11 cellular contexts compared by ENCODE assay signal in genomic region chr2:24825883-24826800, GRCh38. TPM values are rescaled to one million over a fixed set of nuclear protein-coding genes. Genes with fewer than 3 reads are reported as not detected.
DNase-seq lines count a peak whose midpoint lies in the region; ATAC-seq, FAIRE-seq and TF ChIP-seq lines count a peak whose summit lies in the region.
"Had no signal": no experiment of that assay in that cellular context is flagged by ENCODE, and none has a peak within 500 bp of the region (broad histone marks: within the 10 kb centered on the region; RNA-seq: fewer than 3 reads in every experiment).

No MANE protein-coding gene starts in this region.

- H3K79me2 ChIP-seq in GM23338 (replicated peaks; ENCODE audit: insufficient read depth) (no peaks in the 10 kb centered on the region), HepG2 (ENCODE audit: insufficient read depth, low read length) (no peaks in the 10 kb centered on the region)

- FAIRE-seq in HepG2 (lab: Jason Lieb, UNC) = no peak

- H3K36me3 Mint-ChIP-seq in GM23338 (ENCODE audit: low read depth) = peaks cover 65% of the 10 kb centered on the region
- H3K36me3 Mint-ChIP-seq in activated naive CD8-positive, alpha-beta T cell = peaks cover 4% of the 10 kb centered on the region

- no peaks in the 10 kb centered on the region for H3K9me3 ChIP-seq in HepG2 (ENCODE audit: low read length)
- H3K9me3 ChIP-seq: upper lobe of left lung had no signal

- no peak overlapping the region for H2AFZ ChIP-seq in GM23338
- no peak overlapping the region for H2AFZ ChIP-seq in HepG2 (ENCODE audit: low read length)

- in situ Hi-C loops in HepG2 (cut with HindIII; ENCODE audit: extremely low pct_ligation_motif_present, low pct_unique_long_range_greater_than_20kb) = loop anchor here (5.0 kb wide), 2 partner anchors 214 to 424 kb away; no protein-coding TSS in a partner anchor

- no peak overlapping the region for H3K9ac ChIP-seq in HepG2 (ENCODE audit: insufficient read depth, low read depth, low read length)

- H3K4me2 ChIP-seq in GM23338 = no peak overlapping the region
- H3K4me2 ChIP-seq in HepG2 (ENCODE audit: low read depth, low read length) = no peak overlapping the region

- intact Hi-C loops in HepG2 (cut with micrococcal nuclease; ENCODE audit: unreplicated experiment) = no loop called here

- peaks cover 8% of the 10 kb centered on the region; the same call in 1 of the 2 replicates for H4K20me1 ChIP-seq in GM23338 (replicated peaks; ENCODE audit: insufficient read depth)
- H4K20me1 ChIP-seq in HepG2 (ENCODE audit: insufficient read depth, low read length) = no peaks in the 10 kb centered on the region

- POLR2A ChIA-PET in HepG2 (lab: Yijun Ruan, JAX) = interaction anchor here (0.5 kb wide), 1 partner anchor 405 kb away, joined by 3 read pairs; no protein-coding TSS in a partner anchor

- H3K4me1 ChIP-seq in GM23338 (ENCODE audit: insufficient read depth) = peaks cover 18% of the 10 kb centered on the region
- H3K4me1 ChIP-seq in HepG2 (ENCODE audit: insufficient read depth, low read length) = peaks cover 16% of the 10 kb centered on the region

- no peaks in the 10 kb centered on the region; the same call in 1 of the 2 replicates for H3K9me2 ChIP-seq in GM23338 (ENCODE audit: insufficient read depth)

- no peak for TF ChIP-seq RAD21 in HepG2 (CRISPR knock-in tag; IDR thresholded peaks at IDR 0.05)

- 98% methylated on average over 15 of the region's 16 CpGs for WGBS in HepG2 (ENCODE audit: low lambda C conversion rate)

- TF ChIP-seq POLR2A in HepG2 (IDR thresholded peaks at IDR 0.05; ENCODE audit: insufficient read depth in 1 of 2, low read depth in 2 of 2, low read length in 2 of 2) = no peak

- peaks cover 48% of the 10 kb centered on the region for H3K4me1 Mint-ChIP-seq in GM23338
- H3K4me1 Mint-ChIP-seq in activated naive CD8-positive, alpha-beta T cell (ENCODE audit: low read depth) = peaks cover 3% of the 10 kb centered on the region

- H3K27ac ChIP-seq in C4-2B = peak overlapping the region; percentile 63
- H3K27ac ChIP-seq in GM23338 (ENCODE audit: low read depth) = no peak overlapping the region
- H3K27ac ChIP-seq in HepG2 (ENCODE audit: extremely low read length, insufficient read depth, low read length) = no peak overlapping the region
- H3K27ac ChIP-seq: upper lobe of left lung had no signal

- no peaks in the 10 kb centered on the region for H3K27me3 ChIP-seq in GM23338 (ENCODE audit: insufficient read depth)
- peaks cover 0 to 6% of the 10 kb centered on the region in 2 experiments; a peak in 2 of 5 replicates for H3K27me3 ChIP-seq in HepG2 (ENCODE audit: control insufficient read depth in 1 of 2, insufficient read depth in 2 of 2, low read length in 2 of 2)
- H3K27me3 ChIP-seq: upper lobe of left lung had no signal

- H3K27ac Mint-ChIP-seq in GM23338 = no peak overlapping the region
- H3K27ac Mint-ChIP-seq in activated naive CD8-positive, alpha-beta T cell = peak overlapping the region; percentile 1

- peaks cover 11% of the 10 kb centered on the region; the same call in 1 of the 2 replicates for H3F3A ChIP-seq in GM23338 (replicated peaks; ENCODE audit: low read depth)

- TF ChIP-seq CTCF in C4-2B (conservative IDR thresholded peaks at IDR 0.05) (no peak), GM23338 (conservative IDR thresholded peaks at IDR 0.05; ENCODE audit: low read depth in 2 of 2) (peak in 1 of 2 experiments; percentile 23; a peak in 2 of 4 replicates), HepG2 (CRISPR knock-in tag; IDR thresholded peaks at IDR 0.05) (no peak)

- peaks cover 33% of the 10 kb centered on the region for H3K27me3 Mint-ChIP-seq in GM23338 (ENCODE audit: insufficient read depth, low read depth, poor library complexity)
- no peaks in the 10 kb centered on the region for H3K27me3 Mint-ChIP-seq in activated naive CD8-positive, alpha-beta T cell

- no peaks in the 10 kb centered on the region for H3K9me3 Mint-ChIP-seq in GM23338
- no peaks in the 10 kb centered on the region for H3K9me3 Mint-ChIP-seq in activated naive CD8-positive, alpha-beta T cell (ENCODE audit: low read depth)

- TF ChIP-seq EP300 in HepG2 (IDR thresholded peaks at IDR 0.05; ENCODE audit: low read depth in 2 of 2, low read length in 2 of 2) = no peak
- TF ChIP-seq EP300 in HepG2 (CRISPR knock-in tag; IDR thresholded peaks at IDR 0.05; ENCODE audit: borderline replicate concordance) = no peak

- no TSS peak for BruUV-seq in HepG2 (replicated peaks; lab: Mats Ljungman, UMichigan)

- H3K36me3 ChIP-seq in GM23338 (ENCODE audit: insufficient read depth) = peaks cover 5% of the 10 kb centered on the region; the same call in 1 of the 2 replicates
- H3K36me3 ChIP-seq in HepG2 (replicated peaks in 1 of 2; ENCODE audit: control insufficient read depth in 1 of 2, insufficient read depth in 2 of 2, low read length in 2 of 2) = peaks cover 1 to 3% of the 10 kb centered on the region in 2 experiments; a peak in 3 of 5 replicates

- CTCF ChIA-PET in HepG2 (lab: Yijun Ruan, JAX; ENCODE audit: low intra/inter-chr PET ratio, low total read pairs) = interaction anchor here (2.5 to 3.5 kb wide), 2 partner anchors 404 to 416 kb away, joined by 16 to 43 read pairs; no protein-coding TSS in a partner anchor

- H3K4me3 ChIP-seq in GM23338 (no peak overlapping the region), HepG2 (replicated peaks in 1 of 3; ENCODE audit: insufficient read depth in 1 of 3, low read depth in 2 of 3, low read length in 3 of 3) (no peak overlapping the region)
- H3K4me3 ChIP-seq: upper lobe of left lung had no signal

- DNase-seq in GM23338 (ENCODE audit: low spot score) (peak; percentile 57), HepG2 (ENCODE audit: low spot score) (no peak), SHP77 treated with DMSO at 0.1 percent for 48 hours (lab: John Stamatoyannopoulos, UW) (no peak)
- no peak for DNase-seq in stimulated activated CD4-positive, alpha-beta T cell treated with anti-CD3 and anti-CD28 coated beads, Interleukin-1b, Interleukin-23, amount 100 ng/mL, for 48 hours
- no peak for DNase-seq in NK-92 treated with Interleukin-12 subunit alpha and Interleukin-12 subunit beta, amount 100 ng/mL, for 24 hours (lab: John Stamatoyannopoulos, UW)
- DNase-seq: NCI-H1436; stimulated activated CD4-positive, alpha-beta T cell treated with anti-CD3 and anti-CD28 coated beads, Interleukin-4, amount 100 ng/mL, for 1 hour; upper lobe of left lung had no signal

- no peak overlapping the region for H3K4me3 Mint-ChIP-seq in GM23338
- H3K4me3 Mint-ChIP-seq in activated naive CD8-positive, alpha-beta T cell = no peak overlapping the region

- ATAC-seq in GM23338 = peak; percentile 2
- no peak for ATAC-seq in HepG2
- ATAC-seq in GM21423 (IDR thresholded peaks at IDR 0.05; ENCODE audit: unreplicated experiment) = no peak

RNA-seq across cellular contexts. Expression of gene CENPO, which starts 32.9 kb away (rescaled TPM):
- 44.7 and 44.8 TPM in 2 replicates for total RNA-seq in GM23338 (2014; rRNA removed; shearing (Covaris generic))
- 27.0 and 27.1 TPM in 2 replicates for polyA plus RNA-seq in GM23338 (2016; fragmentation: Nextera tagmentation; extraction: Ambion mirVana)
- total RNA-seq in HepG2 (2016; rRNA removed; fragmentation: Illumina TruSeq; extraction: Trizol) = 35.5 and 41.4 TPM in 2 replicates
- 8.3 and 11.5 TPM in 2 replicates for total RNA-seq in HepG2 (2016; cell fraction: cytosol; rRNA removed; fragmentation: Illumina TruSeq; extraction: Trizol; ENCODE audit: low read depth)
- total RNA-seq in HepG2 (2016; cell fraction: insoluble cytoplasmic fraction; rRNA removed; fragmentation: Illumina TruSeq; extraction: Trizol) = 35.8 and 39.7 TPM in 2 replicates
- total RNA-seq in HepG2 (2016; cell fraction: membrane; rRNA removed; fragmentation: Illumina TruSeq; extraction: Trizol) = 17.2 and 19.2 TPM in 2 replicates
- total RNA-seq in HepG2 (2016; cell fraction: nucleus; rRNA removed; fragmentation: Illumina TruSeq; extraction: Trizol) = 37.7 and 41.8 TPM in 2 replicates
- 15.0 and 19.7 TPM in 2 replicates for polyA plus RNA-seq in HepG2 (2011; rRNA removed)
- 11.4 and 14.1 TPM in 2 replicates for polyA plus RNA-seq in HepG2 (2011; cell fraction: cytosol; rRNA removed)
- polyA plus RNA-seq in HepG2 (2011; cell fraction: nucleus; rRNA removed) = 21.1 and 29.9 TPM in 2 replicates
- polyA plus RNA-seq in HepG2 (2012) = 7.0 and 12.0 TPM in 2 replicates
- 4.1 and 8.1 TPM in 2 replicates for polyA plus RNA-seq in HepG2 (2016; cell fraction: cytosol; fragmentation: Illumina TruSeq; extraction: Trizol; ENCODE audit: low read depth)
- 36.7 and 40.3 TPM in 2 replicates for polyA plus RNA-seq in HepG2 (2016; cell fraction: insoluble cytoplasmic fraction; fragmentation: Illumina TruSeq; extraction: Trizol; ENCODE audit: low read depth)
- polyA plus RNA-seq in HepG2 (2016; cell fraction: membrane; fragmentation: Illumina TruSeq; extraction: Trizol; ENCODE audit: low read depth) = 11.8 and 13.7 TPM in 2 replicates
- 53.5 and 60.4 TPM in 2 replicates for polyA plus RNA-seq in HepG2 (2016; cell fraction: nucleus; fragmentation: Illumina TruSeq; extraction: Trizol; ENCODE audit: insufficient read depth, low read depth)
- 43.4 and 73.1 TPM in 2 replicates for polyA minus RNA-seq in HepG2 (2011; rRNA and poly(A)+ RNA removed; ENCODE audit: low replicate concordance)
- 7.8 and 14.2 TPM in 2 replicates for polyA minus RNA-seq in HepG2 (2011; cell fraction: cytosol; rRNA and poly(A)+ RNA removed)
- polyA minus RNA-seq in HepG2 (2011; cell fraction: nucleus; rRNA and poly(A)+ RNA removed) = 38.0 and 52.5 TPM in 2 replicates

RNA-seq across cellular contexts. Expression of gene PTRHD1, which starts 33.0 kb away (rescaled TPM):
- total RNA-seq in GM23338 (2014; rRNA removed; shearing (Covaris generic)) = 27.1 and 46.9 TPM in 2 replicates
- polyA plus RNA-seq in GM23338 (2016; fragmentation: Nextera tagmentation; extraction: Ambion mirVana) (105 and 128 TPM in 2 replicates), HepG2 (2011; rRNA removed) (75.4 and 90.8 TPM in 2 replicates)
- 69.1 and 72.6 TPM in 2 replicates for total RNA-seq in HepG2 (2016; rRNA removed; fragmentation: Illumina TruSeq; extraction: Trizol)
- total RNA-seq in HepG2 (2016; cell fraction: cytosol; rRNA removed; fragmentation: Illumina TruSeq; extraction: Trizol; ENCODE audit: low read depth) = 60.4 and 67.3 TPM in 2 replicates
- 72.7 and 87.7 TPM in 2 replicates for total RNA-seq in HepG2 (2016; cell fraction: insoluble cytoplasmic fraction; rRNA removed; fragmentation: Illumina TruSeq; extraction: Trizol)
- 94.1 and 99.1 TPM in 2 replicates for total RNA-seq in HepG2 (2016; cell fraction: membrane; rRNA removed; fragmentation: Illumina TruSeq; extraction: Trizol)
- 23.3 and 24.3 TPM in 2 replicates for total RNA-seq in HepG2 (2016; cell fraction: nucleus; rRNA removed; fragmentation: Illumina TruSeq; extraction: Trizol)
- 56.6 and 90.9 TPM in 2 replicates for polyA plus RNA-seq in HepG2 (2011; cell fraction: cytosol; rRNA removed)
- polyA plus RNA-seq in HepG2 (2011; cell fraction: nucleus; rRNA removed) = 25.2 and 28.1 TPM in 2 replicates
- polyA plus RNA-seq in HepG2 (2012) = 66.4 and 75.5 TPM in 2 replicates
- 77.6 and 78.5 TPM in 2 replicates for polyA plus RNA-seq in HepG2 (2016; cell fraction: cytosol; fragmentation: Illumina TruSeq; extraction: Trizol; ENCODE audit: low read depth)
- 76.5 and 83.9 TPM in 2 replicates for polyA plus RNA-seq in HepG2 (2016; cell fraction: insoluble cytoplasmic fraction; fragmentation: Illumina TruSeq; extraction: Trizol; ENCODE audit: low read depth)
- polyA plus RNA-seq in HepG2 (2016; cell fraction: membrane; fragmentation: Illumina TruSeq; extraction: Trizol; ENCODE audit: low read depth) = 88.1 and 94.4 TPM in 2 replicates
- 51.1 and 58.4 TPM in 2 replicates for polyA plus RNA-seq in HepG2 (2016; cell fraction: nucleus; fragmentation: Illumina TruSeq; extraction: Trizol; ENCODE audit: insufficient read depth, low read depth)
- polyA minus RNA-seq in HepG2 (2011; rRNA and poly(A)+ RNA removed; ENCODE audit: low replicate concordance) = 41.5 and 57.2 TPM in 2 replicates
- 8.2 and 15.7 TPM in 2 replicates for polyA minus RNA-seq in HepG2 (2011; cell fraction: cytosol; rRNA and poly(A)+ RNA removed)
- 25.1 and 28.7 TPM in 2 replicates for polyA minus RNA-seq in HepG2 (2011; cell fraction: nucleus; rRNA and poly(A)+ RNA removed)
